ENCODE assay signal across 8 cellular contexts in the genomic region with DNA sequence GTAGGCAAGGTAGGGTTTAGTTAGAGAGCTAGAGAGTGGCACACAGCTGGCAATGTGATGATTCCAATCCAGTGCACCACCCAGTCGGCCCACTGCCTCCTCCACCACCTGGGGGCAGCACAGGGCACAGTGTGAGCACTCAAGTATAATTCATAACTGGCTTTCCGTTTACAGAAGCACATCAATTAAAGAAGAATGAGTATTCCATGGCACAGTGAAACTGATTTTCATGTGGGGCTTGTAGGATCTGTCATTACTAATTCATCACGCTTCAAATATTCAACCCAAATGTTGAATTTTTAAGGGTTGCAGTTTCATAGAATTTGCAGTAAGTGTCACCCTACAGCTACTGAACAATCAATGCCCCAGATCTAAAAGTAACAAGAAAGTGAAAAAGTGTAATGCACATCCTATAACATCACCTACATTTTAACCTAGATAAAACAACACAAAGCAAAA.
A peak's percentile ranks its signal among the peaks of the same experiment; 100 is the strongest.
DNase-seq lines count a peak whose midpoint lies in the region; ATAC-seq and TF ChIP-seq lines count a peak whose summit lies in the region.

No MANE protein-coding gene starts in this region.

- ATAC-seq in GM19035 (IDR thresholded peaks at IDR 0.05; ENCODE audit: unreplicated experiment) (peak; percentile 75), HG03342 (IDR thresholded peaks at IDR 0.05; ENCODE audit: unreplicated experiment) (peak; percentile 74)

- no peaks in the 10 kb centered on the region for H3K4me1 ChIP-seq in endodermal cell (ENCODE audit: control insufficient read depth, insufficient read depth, low read length)

- H3K9me3 Mint-ChIP-seq in endodermal cell, result no peaks in the 10 kb centered on the region

- no peak overlapping the region for H3K27ac ChIP-seq in endodermal cell (ENCODE audit: low read depth, low read length)

- CTCF ChIA-PET in BJ (lab: Yijun Ruan, JAX), result interaction anchor here (0.6 to 5.1 kb wide), 26 partner anchors 10 to 796 kb away, joined by 3 to 84 read pairs (median 4); a partner anchor contains a TSS

- no peak overlapping the region for H3K9ac ChIP-seq in endodermal cell (ENCODE audit: extremely low read depth, low read length, poor library complexity, severe bottlenecking)

- H3K36me3 Mint-ChIP-seq in endodermal cell (ENCODE audit: low read depth), result no peaks in the 10 kb centered on the region

- peak; percentile 94 for TF ChIP-seq CTCF in BJ (IDR thresholded peaks at IDR 0.05; ENCODE audit: insufficient read depth, low read depth, low read length)
- peak; percentile 99 for TF ChIP-seq CTCF in endodermal cell (conservative IDR thresholded peaks at IDR 0.05)

- no peak overlapping the region for H3K4me3 Mint-ChIP-seq in endodermal cell

- H3K9me3 ChIP-seq in endodermal cell (ENCODE audit: control insufficient read depth, low read length), result no peaks in the 10 kb centered on the region

- no peak overlapping the region for H3K27ac Mint-ChIP-seq in endodermal cell

- H3K4me3 ChIP-seq in BJ (ENCODE audit: low read depth, low read length) (no peak overlapping the region), endodermal cell (ENCODE audit: low read length) (no peak overlapping the region)

- no peak for DNase-seq in BJ (ENCODE audit: low read depth)
- peak; percentile 24 for DNase-seq in NCI-H524 treated with DMSO at 0.1 percent for 48 hours (lab: John Stamatoyannopoulos, UW)
- peak; percentile 25 to 67 for DNase-seq in activated CD8-positive, alpha-beta memory T cell treated with anti-CD3 and anti-CD28 coated beads for 1 hour (ENCODE audit: extremely low read depth in 1 of 2, low read depth in 1 of 2)
- peak; percentile 87 for DNase-seq in endodermal cell
- DNase-seq in myocyte (ENCODE audit: low read depth), result peak; percentile 70
- DNase-seq in stimulated activated CD8-positive, alpha-beta memory T cell treated with anti-CD3 and anti-CD28 coated beads, Interleukin-7, amount 100 ng/mL, for 24 hours (ENCODE audit: low read depth), result peak; percentile 65

- 4% methylated on average over 3 of the region's 3 CpGs; no CpG with 5 or more reads in 1 of the 2 experiments for WGBS in endodermal cell (ENCODE audit: insufficient coverage in 1 of 2, insufficient read length in 1 of 2), 2 experiments

- H3K36me3 ChIP-seq in BJ (ENCODE audit: control insufficient read depth, insufficient read depth, low read length) (no peaks in the 10 kb centered on the region), endodermal cell (ENCODE audit: control insufficient read depth, insufficient read depth, low read length) (no peaks in the 10 kb centered on the region)

- H3K27me3 Mint-ChIP-seq in endodermal cell (ENCODE audit: insufficient read depth), result no peaks in the 10 kb centered on the region

- peaks cover 6% of the 10 kb centered on the region for H3K4me1 Mint-ChIP-seq in endodermal cell

- H3K27me3 ChIP-seq in BJ (ENCODE audit: control insufficient read depth, insufficient read depth, low read length), result no peaks in the 10 kb centered on the region
- no peaks in the 10 kb centered on the region for H3K27me3 ChIP-seq in endodermal cell (ENCODE audit: control insufficient read depth, insufficient read depth, low read length, poor library complexity, severe bottlenecking)

- POLR2A ChIA-PET in BJ (lab: Charles Lee), result no interaction called here
